ENCODE assay signal across 17 cellular contexts in the genomic region with DNA sequence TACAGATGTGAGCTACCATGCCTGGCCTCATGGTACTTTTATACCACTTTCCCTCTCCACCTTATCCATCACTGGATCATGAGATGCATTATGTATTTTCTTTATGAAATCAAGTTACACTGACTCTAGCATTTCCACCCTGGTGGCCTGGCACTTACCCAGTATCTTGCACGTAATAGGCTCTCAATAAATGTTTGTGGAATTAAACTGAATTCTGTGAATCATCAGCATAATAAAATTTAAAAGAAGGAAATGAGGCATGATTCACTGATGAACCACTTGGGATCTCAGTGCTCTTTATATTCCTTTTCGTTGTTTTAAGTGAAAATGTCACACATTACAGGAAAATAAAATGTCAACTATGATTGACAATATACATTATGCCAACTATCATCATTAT. TPM values are rescaled to one million over a fixed set of nuclear protein-coding genes. Genes with fewer than 3 reads are reported as not detected.
DNase-seq lines count a peak whose midpoint lies in the region; TF ChIP-seq lines count a peak whose summit lies in the region.
"Had no signal": no experiment of that assay in that cellular context is flagged by ENCODE, and none has a peak within 500 bp of the region (broad histone marks: within the 10 kb centered on the region; RNA-seq: fewer than 3 reads in every experiment).

No MANE protein-coding gene starts in this region.

- H3K36me3 Mint-ChIP-seq in dendritic cell treated with granulocyte-macrophage colony-stimulating factor and Interleukin-4, amounts not matched to agents 40 ng/mL and 50 ng/mL, for 4 days (ENCODE audit: low read depth): no peaks in the 10 kb centered on the region
- H3K36me3 Mint-ChIP-seq: CD4-positive, CD25-positive, alpha-beta regulatory T cell had no signal

- POLR2A ChIA-PET in BJ (lab: Charles Lee): interaction anchor here (0.6 kb wide), 1 partner anchor 26 kb away, joined by 3 read pairs; no protein-coding TSS in a partner anchor

- no peak for TF ChIP-seq CTCF in BJ (IDR thresholded peaks at IDR 0.05; ENCODE audit: insufficient read depth, low read depth, low read length)

- intact Hi-C loops in dendritic cell treated with granulocyte-macrophage colony-stimulating factor and Interleukin-4, amounts not matched to agents 40 ng/mL and 50 ng/mL, for 4 days (cut with micrococcal nuclease): loop anchor here (2.0 to 5.0 kb wide), 2 partner anchors 37 kb away; no protein-coding TSS in a partner anchor

- CTCF ChIA-PET in BJ (lab: Yijun Ruan, JAX): interaction anchor here (2.9 kb wide), 1 partner anchor 37 kb away, joined by 16 read pairs; no protein-coding TSS in a partner anchor

- peak overlapping the region; percentile 87 for H3K27ac Mint-ChIP-seq in dendritic cell treated with granulocyte-macrophage colony-stimulating factor and Interleukin-4, amounts not matched to agents 40 ng/mL and 50 ng/mL, for 4 days
- H3K27ac Mint-ChIP-seq: CD4-positive, CD25-positive, alpha-beta regulatory T cell had no signal

- DNase-seq in BJ (ENCODE audit: low read depth): peak; percentile 92
- peak; percentile 48 for DNase-seq in RKO (ENCODE audit: low spot score)
- DNase-seq in lung microvascular endothelial cell (ENCODE audit: low read depth in 2 of 2): peak; percentile 28 to 86
- DNase-seq in ureter (ENCODE audit: low spot score): no peak
- no peak for DNase-seq in stimulated activated CD4-positive, alpha-beta T cell treated with anti-CD3 and anti-CD28 coated beads, Interleukin-4, amount 100 ng/mL, for 4 hours
- no peak for DNase-seq in NCI-H446 (lab: John Stamatoyannopoulos, UW)
- no peak for DNase-seq in stimulated activated CD4-positive, alpha-beta T cell treated with anti-CD3 and anti-CD28 coated beads, Interleukin-15, amount 100 ng/mL, for 24 hours
- DNase-seq: activated CD8-positive, alpha-beta memory T cell treated with anti-CD3 and anti-CD28 coated beads for 24 hours; activated effector memory CD4-positive, alpha-beta T cell treated with anti-CD3 and anti-CD28 coated beads, Interleukin-2, amount 50 U/mL, for 16 hours; CD4-positive, CD25-positive, alpha-beta regulatory T cell; cerebellar nuclear complex; foreskin melanocyte; NCI-H2029; NCI-H774; SHP77; stimulated activated CD8-positive, alpha-beta memory T cell treated with anti-CD3 and anti-CD28 coated beads, Interleukin-4, amount 100 ng/mL, for 48 hours had no signal

- H3K4me3 Mint-ChIP-seq in dendritic cell treated with granulocyte-macrophage colony-stimulating factor and Interleukin-4, amounts not matched to agents 40 ng/mL and 50 ng/mL, for 4 days: no peak overlapping the region
- H3K4me3 Mint-ChIP-seq: CD4-positive, CD25-positive, alpha-beta regulatory T cell had no signal

- no peak overlapping the region for H3K4me3 ChIP-seq in BJ (ENCODE audit: low read depth, low read length)

- H3K36me3 ChIP-seq in BJ (ENCODE audit: control insufficient read depth, insufficient read depth, low read length): no peaks in the 10 kb centered on the region

- H3K9me3 Mint-ChIP-seq in dendritic cell treated with granulocyte-macrophage colony-stimulating factor and Interleukin-4, amounts not matched to agents 40 ng/mL and 50 ng/mL, for 4 days: peaks cover 8% of the 10 kb centered on the region

- peaks cover 4% of the 10 kb centered on the region for H3K27me3 Mint-ChIP-seq in dendritic cell treated with granulocyte-macrophage colony-stimulating factor and Interleukin-4, amounts not matched to agents 40 ng/mL and 50 ng/mL, for 4 days

- H3K4me1 Mint-ChIP-seq in dendritic cell treated with granulocyte-macrophage colony-stimulating factor and Interleukin-4, amounts not matched to agents 40 ng/mL and 50 ng/mL, for 4 days (ENCODE audit: low read depth): peaks cover 23% of the 10 kb centered on the region

- H3K27me3 ChIP-seq in BJ (ENCODE audit: control insufficient read depth, insufficient read depth, low read length): no peaks in the 10 kb centered on the region

RNA-seq across cellular contexts. Expression of gene ADM, which starts 25.1 kb away (rescaled TPM):
- 453 and 569 TPM in 2 replicates for polyA plus RNA-seq in BJ (2011; rRNA removed)
- 194 and 357 TPM in 2 replicates for polyA minus RNA-seq in BJ (2011; rRNA and poly(A)+ RNA removed)
- total RNA-seq in lung microvascular endothelial cell (167 and 785 TPM in 2 replicates), ureter (21.9 TPM)
- polyA plus RNA-seq: CD4-positive, CD25-positive, alpha-beta regulatory T cell had no signal

RNA-seq across cellular contexts. Expression of gene SBF2, which starts 35.9 kb away (rescaled TPM):
- 33.8 and 41.2 TPM in 2 replicates for polyA plus RNA-seq in BJ (2011; rRNA removed)
- polyA minus RNA-seq in BJ (2011; rRNA and poly(A)+ RNA removed): 40.7 and 56.7 TPM in 2 replicates
- total RNA-seq in lung microvascular endothelial cell (26.6 and 50.8 TPM in 2 replicates), ureter (90.7 TPM)

Comparison
In these comparisons a context has a peak if more than half of its experiments do, and no peak if none do; other contexts are left out.
1. DNase-seq: peak in BJ (single experiment), RKO (single experiment) and lung microvascular endothelial cell (2 of 2); none in ureter (single experiment), stimulated activated CD4-positive, alpha-beta T cell treated with anti-CD3 and anti-CD28 coated beads, Interleukin-4, amount 100 ng/mL, for 4 hours (0 of 2), NCI-H446 (0 of 2) and stimulated activated CD4-positive, alpha-beta T cell treated with anti-CD3 and anti-CD28 coated beads, Interleukin-15, amount 100 ng/mL, for 24 hours (single experiment).